In genomic region chr7:79681454-79681853, GRCh38 we compare ENCODE assay signal across 22 cellular contexts.
A peak's percentile ranks its signal among the peaks of the same experiment; 100 is the strongest.
DNase-seq lines count a peak whose midpoint lies in the region; ATAC-seq, FAIRE-seq and TF ChIP-seq lines count a peak whose summit lies in the region.
"Had no signal": no experiment of that assay in that cellular context is flagged by ENCODE, and none has a peak within 500 bp of the region (broad histone marks: within the 10 kb centered on the region; RNA-seq: fewer than 3 reads in every experiment).

No MANE protein-coding gene starts in this region.

- H4K20me1 ChIP-seq in IMR-90 (ENCODE audit: insufficient read depth, low read length): no peaks in the 10 kb centered on the region
- H4K20me1 ChIP-seq: BLaER1 had no signal

- no peak overlapping the region for H4K91ac ChIP-seq in IMR-90 (ENCODE audit: insufficient read depth, low read depth, low read length)

- H3K36me3 Mint-ChIP-seq in glutamatergic neuron (ENCODE audit: unreplicated experiment) (no peaks in the 10 kb centered on the region), nephron progenitor cell (ENCODE audit: low read depth) (no peaks in the 10 kb centered on the region), mesothelial cell of epicardium (no peaks in the 10 kb centered on the region), Caco-2 (ENCODE audit: insufficient read depth, unreplicated experiment) (no peaks in the 10 kb centered on the region)
- H3K36me3 Mint-ChIP-seq: CD4-positive, CD25-positive, alpha-beta regulatory T cell; CD8-positive, alpha-beta T cell had no signal

- CTCF ChIA-PET in IMR-90 (lab: Yijun Ruan, JAX): no interaction called here
- CTCF ChIA-PET in Caco-2 (lab: Charles Lee): no interaction called here

- no TSS peak for BruUV-seq in IMR-90 (replicated peaks; lab: Mats Ljungman, UMichigan)
- BruUV-seq in Caco-2 (replicated peaks; lab: Mats Ljungman, UMichigan): no TSS peak

- no peak overlapping the region for H2BK120ac ChIP-seq in IMR-90 (ENCODE audit: low read depth, low read length)

- TF ChIP-seq CTCF in IMR-90 (conservative IDR thresholded peaks at IDR 0.05; ENCODE audit: low read depth, low read length) (no peak), bronchial epithelial cell (IDR thresholded peaks at IDR 0.05; ENCODE audit: insufficient read depth, low read length, severe bottlenecking) (no peak), glutamatergic neuron (IDR thresholded peaks at IDR 0.05; ENCODE audit: partially characterized antibody, unreplicated experiment) (no peak), nephron progenitor cell (IDR thresholded peaks at IDR 0.05) (no peak), mesothelial cell of epicardium (IDR thresholded peaks at IDR 0.05; ENCODE audit: unreplicated experiment) (no peak), Caco-2 (IDR thresholded peaks at IDR 0.05; ENCODE audit: insufficient read depth in 1 of 2, low read depth in 1 of 2, low read length in 1 of 2, severe bottlenecking in 1 of 2, unreplicated experiment in 1 of 2) (no peak)

- no peak overlapping the region for H3K27ac ChIP-seq in IMR-90 (ENCODE audit: insufficient read depth, low read length)
- H3K27ac ChIP-seq: BLaER1, C4-2B had no signal

- 60% methylated on average over 1 of the region's 8 CpGs; no CpG with 5 or more reads in 1 of the 2 experiments for WGBS in IMR-90 (ENCODE audit: extremely low coverage in 2 of 2, insufficient read length in 1 of 2), 2 experiments

- H4K5ac ChIP-seq in IMR-90 (ENCODE audit: low read depth, low read length): no peak overlapping the region

- no peak for FAIRE-seq in bronchial epithelial cell (lab: Jason Lieb, UNC)
- FAIRE-seq: D721Med, GM12878, GM19239 had no signal

- POLR2A ChIA-PET in IMR-90 (lab: Charles Lee; ENCODE audit: unreplicated experiment) (no interaction called here), Caco-2 (lab: Charles Lee) (no interaction called here)

- H3K56ac ChIP-seq in IMR-90 (ENCODE audit: extremely low read depth, insufficient read depth, low read length): no peak overlapping the region

- no peaks in the 10 kb centered on the region for H3K79me1 ChIP-seq in IMR-90 (ENCODE audit: low read depth in 1 of 2, low read length in 2 of 2)

- TF ChIP-seq RAD21 in IMR-90 (IDR thresholded peaks at IDR 0.05; ENCODE audit: low read length): no peak

- H3K4me3 ChIP-seq in IMR-90 (ENCODE audit: insufficient read depth, low read depth, low read length) (no peak overlapping the region), bronchial epithelial cell (ENCODE audit: low read depth, low read length) (no peak overlapping the region), Caco-2 (ENCODE audit: low read depth, low read length) (no peak overlapping the region)
- H3K4me3 ChIP-seq: BLaER1, GM12878, GM23338 had no signal

- H3K4ac ChIP-seq in IMR-90 (ENCODE audit: low read depth, low read length): no peak overlapping the region

- H3K4me1 Mint-ChIP-seq in glutamatergic neuron (ENCODE audit: low read depth, unreplicated experiment) (peaks cover 10% of the 10 kb centered on the region), nephron progenitor cell (no peaks in the 10 kb centered on the region), mesothelial cell of epicardium (peaks cover 3% of the 10 kb centered on the region), Caco-2 (ENCODE audit: low read depth, unreplicated experiment) (peaks cover 7% of the 10 kb centered on the region)
- H3K4me1 Mint-ChIP-seq: CD4-positive, CD25-positive, alpha-beta regulatory T cell; GM23338; H9 had no signal

- no peak overlapping the region for H3K18ac ChIP-seq in IMR-90 (ENCODE audit: low read depth, low read length)

- H2AFZ ChIP-seq in IMR-90 (replicated peaks; ENCODE audit: low read length, poor library complexity): no peak overlapping the region
- H2AFZ ChIP-seq: GM23338 had no signal

- no peak overlapping the region for H2BK20ac ChIP-seq in IMR-90 (ENCODE audit: low read depth, low read length)

- no peaks in the 10 kb centered on the region for H3K9me1 ChIP-seq in IMR-90 (ENCODE audit: insufficient read depth, low read length)

- H3K9me3 ChIP-seq in IMR-90 (ENCODE audit: control insufficient read depth, insufficient read depth, low read length) (no peaks in the 10 kb centered on the region), Caco-2 (no peaks in the 10 kb centered on the region; the same call in 1 of the 2 replicates)
- H3K9me3 ChIP-seq: BLaER1 had no signal

- DNase-seq in IMR-90: no peak
- peak; percentile 15 for DNase-seq in bronchial epithelial cell (ENCODE audit: low read depth)
- DNase-seq in glutamatergic neuron: peak; percentile 32
- DNase-seq in nephron progenitor cell: no peak
- DNase-seq in mesothelial cell of epicardium (ENCODE audit: low spot score in 2 of 2, unreplicated experiment in 2 of 2): no peak
- DNase-seq in Caco-2: no peak
- DNase-seq: CD4-positive, CD25-positive, alpha-beta regulatory T cell; CD8-positive, alpha-beta T cell; DMS 273 treated with DMSO at 0.1 percent for 48 hours; DMS79; EL; GDM1; H9 had no signal

- H3K27me3 ChIP-seq in IMR-90 (ENCODE audit: control insufficient read depth, insufficient read depth, low read length): no peaks in the 10 kb centered on the region
- no peaks in the 10 kb centered on the region for H3K27me3 ChIP-seq in bronchial epithelial cell (ENCODE audit: control insufficient read depth, insufficient read depth, low read length)
- H3K27me3 ChIP-seq in Caco-2 (replicated peaks; ENCODE audit: control insufficient read depth, insufficient read depth, low read length): no peaks in the 10 kb centered on the region
- H3K27me3 ChIP-seq: BLaER1 had no signal

- no peak for TF ChIP-seq POLR2A in IMR-90 (IDR thresholded peaks at IDR 0.05; ENCODE audit: low read depth, low read length)

- H3K9me3 Mint-ChIP-seq in glutamatergic neuron (ENCODE audit: unreplicated experiment) (no peaks in the 10 kb centered on the region), nephron progenitor cell (no peaks in the 10 kb centered on the region), mesothelial cell of epicardium (peaks cover 18% of the 10 kb centered on the region), Caco-2 (ENCODE audit: unreplicated experiment) (peaks cover 10% of the 10 kb centered on the region)
- H3K9me3 Mint-ChIP-seq: CD8-positive, alpha-beta T cell; GM23338; H9 had no signal

- H3K27me3 Mint-ChIP-seq in glutamatergic neuron (ENCODE audit: unreplicated experiment) (no peaks in the 10 kb centered on the region), nephron progenitor cell (ENCODE audit: low read depth, poor library complexity) (no peaks in the 10 kb centered on the region), mesothelial cell of epicardium (ENCODE audit: low read depth) (peaks cover 4% of the 10 kb centered on the region), Caco-2 (ENCODE audit: insufficient read depth, unreplicated experiment) (no peaks in the 10 kb centered on the region)
- H3K27me3 Mint-ChIP-seq: CD4-positive, CD25-positive, alpha-beta regulatory T cell had no signal

- H2AK9ac ChIP-seq in IMR-90 (replicated peaks; ENCODE audit: low read depth, low read length, poor library complexity): no peak overlapping the region

- in situ Hi-C loops in IMR-90 (cut with MboI; ENCODE audit: low sequenced_read_pairs): no loop called here

- H2AK5ac ChIP-seq in IMR-90 (ENCODE audit: low read depth, low read length): no peak overlapping the region

- dilution Hi-C loops in IMR-90 (cut with HindIII; ENCODE audit: low sequenced_read_pairs, unreplicated experiment): no loop called here

- H3K23ac ChIP-seq in IMR-90 (ENCODE audit: low read depth, low read length): no peak overlapping the region

- ATAC-seq in IMR-90 (ENCODE audit: low read depth) (no peak), HG02870 (IDR thresholded peaks at IDR 0.05; ENCODE audit: unreplicated experiment) (no peak), GM19351 (IDR thresholded peaks at IDR 0.05; ENCODE audit: unreplicated experiment) (no peak)
- ATAC-seq: CD8-positive, alpha-beta T cell; GM12878; GM23338; HCT116 had no signal

- H2BK15ac ChIP-seq in IMR-90 (ENCODE audit: low read depth, low read length): no peak overlapping the region

- H3K27ac Mint-ChIP-seq in glutamatergic neuron (ENCODE audit: unreplicated experiment) (peak overlapping the region; percentile 5), nephron progenitor cell (peak overlapping the region; percentile 49), mesothelial cell of epicardium (no peak overlapping the region), Caco-2 (ENCODE audit: unreplicated experiment) (no peak overlapping the region)
- H3K27ac Mint-ChIP-seq: CD4-positive, CD25-positive, alpha-beta regulatory T cell; CD8-positive, alpha-beta T cell; GM23338; H9 had no signal

- no peak overlapping the region for H2BK5ac ChIP-seq in IMR-90 (ENCODE audit: low read depth, low read length, poor library complexity, severe bottlenecking)

- no peak overlapping the region for H3K4me2 ChIP-seq in IMR-90 (ENCODE audit: low read depth, low read length)
- H3K4me2 ChIP-seq: BLaER1, GM23338 had no signal

- intact Hi-C loops in IMR-90 (cut with micrococcal nuclease) (no loop called here), Caco-2 (cut with micrococcal nuclease; ENCODE audit: unreplicated experiment) (no loop called here)

- no peaks in the 10 kb centered on the region for H3K4me1 ChIP-seq in IMR-90 (ENCODE audit: control insufficient read depth, insufficient read depth, low read length)
- H3K4me1 ChIP-seq in Caco-2: peaks cover 4% of the 10 kb centered on the region; the same call in 1 of the 2 replicates
- H3K4me1 ChIP-seq: BLaER1 had no signal

- H4K8ac ChIP-seq in IMR-90 (ENCODE audit: low read depth in 2 of 2, low read length in 2 of 2): no peak overlapping the region

- no peak overlapping the region for H3K14ac ChIP-seq in IMR-90 (replicated peaks; ENCODE audit: low read depth, low read length)

- H3K4me3 Mint-ChIP-seq in glutamatergic neuron (ENCODE audit: unreplicated experiment) (no peak overlapping the region), nephron progenitor cell (no peak overlapping the region), mesothelial cell of epicardium (no peak overlapping the region), Caco-2 (ENCODE audit: unreplicated experiment) (no peak overlapping the region)
- H3K4me3 Mint-ChIP-seq: CD4-positive, CD25-positive, alpha-beta regulatory T cell; CD8-positive, alpha-beta T cell; GM23338; H9 had no signal

- H3K36me3 ChIP-seq in IMR-90 (ENCODE audit: control insufficient read depth, insufficient read depth, low read length): no peaks in the 10 kb centered on the region
- no peaks in the 10 kb centered on the region for H3K36me3 ChIP-seq in bronchial epithelial cell (ENCODE audit: control insufficient read depth, insufficient read depth, low read length)
- H3K36me3 ChIP-seq in Caco-2 (ENCODE audit: control insufficient read depth, insufficient read depth, low read length): no peaks in the 10 kb centered on the region
- H3K36me3 ChIP-seq: BLaER1 had no signal

- H3K9ac ChIP-seq in IMR-90 (ENCODE audit: low read depth, low read length): no peak overlapping the region
- H3K9ac ChIP-seq: BLaER1 had no signal

TF ChIP-seq in IMR-90, 13 proteins besides CTCF, POLR2A, EP300 and RAD21:
- TF ChIP-seq CEBPB (IDR thresholded peaks at IDR 0.05; ENCODE audit: low read depth, low read length): 0 out of 2 replicates have a peak, but pooled peaks have one; percentile 8
- TF ChIP-seq CHD1 (IDR thresholded peaks at IDR 0.05; ENCODE audit: low read depth, low read length): no peak
- TF ChIP-seq RFX5 (IDR thresholded peaks at IDR 0.05; ENCODE audit: low read depth, low read length): no peak
- no peak for TF ChIP-seq NFE2L2 (IDR thresholded peaks at IDR 0.05; ENCODE audit: low read depth, low read length)
- TF ChIP-seq MAFK (IDR thresholded peaks at IDR 0.05; ENCODE audit: low read depth, low read length): no peak

Comparison
In these comparisons a context has a peak if more than half of its experiments do, and no peak if none do; other contexts are left out.
1. DNase-seq: peak in bronchial epithelial cell (single experiment) and glutamatergic neuron (single experiment); none in IMR-90 (single experiment), nephron progenitor cell (single experiment), mesothelial cell of epicardium (0 of 2) and Caco-2 (0 of 2).
2. H3K27ac Mint-ChIP-seq: peak in glutamatergic neuron (single experiment) and nephron progenitor cell (single experiment); none in mesothelial cell of epicardium (single experiment) and Caco-2 (single experiment).